In the genomic region with DNA sequence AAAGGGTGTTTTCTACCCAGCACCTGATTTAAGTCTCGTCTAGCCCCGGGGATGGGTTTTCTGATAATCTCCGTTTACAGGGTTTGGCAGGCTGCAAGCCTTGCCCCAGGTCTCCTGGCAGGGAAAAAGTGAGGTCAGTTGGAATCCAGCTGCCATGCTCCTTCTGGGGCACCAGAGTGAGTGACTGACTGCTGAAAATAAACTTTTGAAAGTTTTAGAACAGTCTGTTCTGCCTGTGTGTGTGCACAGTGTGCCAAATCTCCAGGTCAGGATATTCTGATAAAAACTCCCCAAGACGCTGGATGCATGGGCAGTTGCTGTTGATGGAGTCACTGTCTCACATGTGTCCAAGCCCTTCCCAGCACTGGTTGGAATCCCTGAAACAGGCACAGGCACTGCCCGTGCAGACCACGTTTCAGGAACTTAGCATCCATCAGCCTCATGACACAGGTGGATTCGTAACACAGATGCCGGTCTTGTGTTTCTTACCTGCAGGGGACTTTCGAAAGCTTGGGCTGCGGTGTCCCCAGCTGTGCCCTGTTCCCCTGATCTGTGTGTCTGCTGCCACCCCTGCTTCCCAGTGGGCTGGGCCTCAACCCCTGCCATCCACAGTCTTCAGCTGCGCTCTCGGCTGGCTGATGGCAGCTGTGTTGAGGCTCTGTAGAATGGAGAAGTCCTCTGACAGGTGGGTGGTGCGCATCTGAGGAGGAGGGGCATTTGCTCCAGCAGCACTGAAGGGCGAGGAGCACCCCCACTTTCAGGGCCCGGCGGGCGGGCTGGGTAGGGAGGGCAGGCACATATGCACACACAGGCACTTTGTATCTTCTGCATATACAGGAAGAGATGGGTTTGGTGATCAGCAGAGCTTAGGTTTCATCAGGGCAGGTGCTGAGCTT, we compare ENCODE assay signal across 20 cellular contexts.
DNase-seq lines count a peak whose midpoint lies in the region; ATAC-seq and TF ChIP-seq lines count a peak whose summit lies in the region.
"Had no signal": no experiment of that assay in that cellular context is flagged by ENCODE, and none has a peak within 500 bp of the region (broad histone marks: within the 10 kb centered on the region; RNA-seq: fewer than 3 reads in every experiment).

No MANE protein-coding gene starts in this region.

- H3K79me2 ChIP-seq in smooth muscle cell (ENCODE audit: low read depth), result peaks cover 28% of the 10 kb centered on the region

- no peak overlapping the region for H3K4me3 Mint-ChIP-seq in T-helper 17 cell
- H3K4me3 Mint-ChIP-seq: mesothelial cell of epicardium had no signal

- no peak overlapping the region for H3K27ac Mint-ChIP-seq in T-helper 17 cell
- H3K27ac Mint-ChIP-seq: mesothelial cell of epicardium had no signal

- WGBS in sigmoid colon, 2 donors, result 78 to 89% methylated on average over 17 of the region's 17 CpGs
- WGBS in smooth muscle cell (ENCODE audit: low lambda C conversion rate), result 88% methylated on average over 17 of the region's 17 CpGs

- H2AFZ ChIP-seq in smooth muscle cell (ENCODE audit: low read depth), result no peak overlapping the region

- no peaks in the 10 kb centered on the region for H3K9me3 ChIP-seq in T-helper 17 cell (ENCODE audit: control insufficient read depth, low read length, poor library complexity, severe bottlenecking)
- no peaks in the 10 kb centered on the region for H3K9me3 ChIP-seq in sigmoid colon
- H3K9me3 ChIP-seq in smooth muscle cell (replicated peaks; ENCODE audit: low read depth), result no peaks in the 10 kb centered on the region

- peak; percentile 83 for DNase-seq in NCI-H2196 treated with DMSO at 0.1 percent for 48 hours (lab: John Stamatoyannopoulos, UW; ENCODE audit: unreplicated experiment)
- DNase-seq in NCI-H2196 (lab: John Stamatoyannopoulos, UW; ENCODE audit: unreplicated experiment), result no peak
- DNase-seq in T-helper 17 cell, result no peak
- peak; percentile 33 for DNase-seq in sigmoid colon
- no peak for DNase-seq in smooth muscle cell (lab: John Stamatoyannopoulos, UW; ENCODE audit: unreplicated experiment)
- DNase-seq in NCI-H1105 (lab: John Stamatoyannopoulos, UW), result no peak
- no peak for DNase-seq in NCI-H146 (lab: John Stamatoyannopoulos, UW)
- DNase-seq: activated gamma-delta T cell treated with Interleukin-2 at 50 U/mL for 16 hours; amniotic stem cell; C1 segment of cervical spinal cord; cerebellar nuclear complex; hypothalamus; kidney; NCI-H1436; NCI-H524; SIG-M5; stimulated activated CD4-positive, alpha-beta T cell treated with anti-CD3 and anti-CD28 coated beads, Interleukin-2, amount 100 ng/mL, for 24 hours; T-helper 2 cell had no signal

- TF ChIP-seq EP300 in sigmoid colon (IDR thresholded peaks at IDR 0.05), result no peak

- H3K27me3 Mint-ChIP-seq in T-helper 17 cell, result peaks cover 73% of the 10 kb centered on the region

- H3K27me3 ChIP-seq in sigmoid colon (no peaks in the 10 kb centered on the region), smooth muscle cell (ENCODE audit: low read depth) (no peaks in the 10 kb centered on the region)

- H3K4me1 Mint-ChIP-seq in T-helper 17 cell, result peaks cover 7% of the 10 kb centered on the region
- H3K4me1 Mint-ChIP-seq: mesothelial cell of epicardium had no signal

- TF ChIP-seq CTCF in sigmoid colon (IDR thresholded peaks at IDR 0.05) (no peak), smooth muscle cell (IDR thresholded peaks at IDR 0.05; ENCODE audit: borderline replicate concordance, insufficient read depth, poor library complexity, severe bottlenecking) (no peak)

- no peak overlapping the region for H3K9ac ChIP-seq in smooth muscle cell (ENCODE audit: low read depth)

- H3K4me3 ChIP-seq in sigmoid colon (no peak overlapping the region), smooth muscle cell (no peak overlapping the region)

- H4K20me1 ChIP-seq in smooth muscle cell (ENCODE audit: low read depth), result peaks cover 96% of the 10 kb centered on the region

- no peaks in the 10 kb centered on the region for H3K36me3 Mint-ChIP-seq in T-helper 17 cell (ENCODE audit: low read depth)
- H3K36me3 Mint-ChIP-seq: mesothelial cell of epicardium had no signal

- H3K27ac ChIP-seq in sigmoid colon (no peak overlapping the region), smooth muscle cell (ENCODE audit: low read depth) (no peak overlapping the region)

- no peak overlapping the region for H3K4me2 ChIP-seq in smooth muscle cell

- H3K36me3 ChIP-seq in sigmoid colon (no peaks in the 10 kb centered on the region), smooth muscle cell (ENCODE audit: low read depth) (no peaks in the 10 kb centered on the region)

- H3F3A ChIP-seq in smooth muscle cell (ENCODE audit: low read depth), result no peaks in the 10 kb centered on the region

- ATAC-seq in HG02870 (IDR thresholded peaks at IDR 0.05; ENCODE audit: unreplicated experiment) (peak; percentile 54), T-helper 17 cell (peak; percentile 57)

- H3K4me1 ChIP-seq in sigmoid colon (peaks cover 0 to 30% (median 17%) of the 10 kb centered on the region in 4 donors), smooth muscle cell (ENCODE audit: low read depth) (no peaks in the 10 kb centered on the region)

- no peak for TF ChIP-seq POLR2A in sigmoid colon (IDR thresholded peaks at IDR 0.05)

- intact Hi-C loops in sigmoid colon (cut with DNase I), result no loop called here

Comparison
In these comparisons a context has a peak if more than half of its experiments do, and no peak if none do; other contexts are left out.
1. DNase-seq: peak in NCI-H2196 treated with DMSO at 0.1 percent for 48 hours (single experiment) and sigmoid colon (single experiment); none in NCI-H2196 (single experiment), T-helper 17 cell (0 of 3), smooth muscle cell (single experiment), NCI-H1105 (single experiment) and NCI-H146 (single experiment).